In genomic region chr17:79109584-79109983, GRCh38 we compare ENCODE assay signal across 16 cellular contexts. TPM values are rescaled to one million over a fixed set of nuclear protein-coding genes. Genes with fewer than 3 reads are reported as not detected.
DNase-seq lines count a peak whose midpoint lies in the region; ATAC-seq and TF ChIP-seq lines count a peak whose summit lies in the region.
"Had no signal": no experiment of that assay in that cellular context is flagged by ENCODE, and none has a peak within 500 bp of the region (broad histone marks: within the 10 kb centered on the region; RNA-seq: fewer than 3 reads in every experiment).

No MANE protein-coding gene starts in this region.

- TF ChIP-seq CTCF in WERI-Rb-1 (IDR thresholded peaks at IDR 0.05; ENCODE audit: low read depth, low read length), result peak; percentile 80

- no peaks in the 10 kb centered on the region for H3K9me3 ChIP-seq in BLaER1 treated with 17β-estradiol and CSF1 and Interleukin-3, amounts not matched to agents 10 nM and 100 nM (replicated peaks in 1 of 11)
- no peaks in the 10 kb centered on the region for H3K9me3 ChIP-seq in WERI-Rb-1 (ENCODE audit: severe bottlenecking)
- H3K9me3 ChIP-seq: breast epithelium, left lung had no signal

- H3K23ac ChIP-seq in mesendoderm (ENCODE audit: low read length), result no peak overlapping the region

- no peak overlapping the region for H4K5ac ChIP-seq in mesendoderm (ENCODE audit: low read length)

- peak; percentile 46 for DNase-seq in HEK293T (ENCODE audit: extremely low spot score)
- no peak for DNase-seq in WERI-Rb-1
- DNase-seq in mesendoderm, result peak; percentile 28
- DNase-seq in activated T-cell treated with anti-CD3 and anti-CD28 coated beads, Interleukin-2, amount 50 U/mL, for 1 hour, result no peak
- DNase-seq in activated T-cell treated with anti-CD3 and anti-CD28 coated beads for 4 hours, result no peak
- DNase-seq: activated CD4-positive, alpha-beta memory T cell treated with anti-CD3 and anti-CD28 coated beads for 36 hours; activated effector memory CD4-positive, alpha-beta T cell treated with anti-CD3 and anti-CD28 coated beads, Interleukin-2, amount 50 U/mL, for 16 hours; CD4-positive, alpha-beta memory T cell; left lung; NCI-H1105 treated with DMSO at 0.1 percent for 48 hours; NCI-H524; stimulated activated naive CD4-positive, alpha-beta T cell had no signal

- H4K8ac ChIP-seq in mesendoderm (ENCODE audit: low read depth, low read length), result no peak overlapping the region

- H3K56ac ChIP-seq in mesendoderm (ENCODE audit: low read length), result no peak overlapping the region

- POLR2A ChIA-PET in HEK293T (lab: Yijun Ruan, JAX), result no interaction called here

- no CpG with 5 or more reads among the region's 10 CpGs for WGBS in mesendoderm (ENCODE audit: extremely low coverage, insufficient coverage, low lambda C conversion rate)

- no peaks in the 10 kb centered on the region for H3K79me1 ChIP-seq in mesendoderm (ENCODE audit: low read length)

- H2BK5ac ChIP-seq in mesendoderm (ENCODE audit: low read length), result no peak overlapping the region

- peaks cover 0 to 9% (median 0%) of the 10 kb centered on the region in 11 experiments; a peak in 3 of 22 replicates for H3K27me3 ChIP-seq in BLaER1 treated with 17β-estradiol and CSF1 and Interleukin-3, amounts not matched to agents 10 nM and 100 nM
- no peaks in the 10 kb centered on the region for H3K27me3 ChIP-seq in WERI-Rb-1 (ENCODE audit: insufficient read depth, low read depth, severe bottlenecking)
- H3K27me3 ChIP-seq in mesendoderm (ENCODE audit: insufficient read depth, low read length, poor library complexity), result no peaks in the 10 kb centered on the region

- H2BK120ac ChIP-seq in mesendoderm (ENCODE audit: low read depth, low read length), result no peak overlapping the region

- H3K36me3 ChIP-seq in BLaER1 treated with 17β-estradiol and CSF1 and Interleukin-3, amounts not matched to agents 10 nM and 100 nM, result no peaks in the 10 kb centered on the region
- H3K36me3 ChIP-seq in WERI-Rb-1 (peaks cover 48% of the 10 kb centered on the region), mesendoderm (ENCODE audit: control insufficient read depth, insufficient read depth, low read length) (no peaks in the 10 kb centered on the region)
- H3K36me3 ChIP-seq: breast epithelium, left lung had no signal

- H3K27ac ChIP-seq in BLaER1 treated with 17β-estradiol and CSF1 and Interleukin-3, amounts not matched to agents 10 nM and 100 nM, result no peak overlapping the region
- H3K27ac ChIP-seq in WERI-Rb-1, result no peak overlapping the region
- no peak overlapping the region for H3K27ac ChIP-seq in mesendoderm (ENCODE audit: low read depth, low read length)
- H3K27ac ChIP-seq: breast epithelium, left lung had no signal

- peak overlapping the region in 6 of 11 experiments; percentile 1 to 89 (median 78); a peak in 9 of 22 replicates for H3K4me2 ChIP-seq in BLaER1 treated with 17β-estradiol and CSF1 and Interleukin-3, amounts not matched to agents 10 nM and 100 nM
- H3K4me2 ChIP-seq in mesendoderm (ENCODE audit: low read length), result no peak overlapping the region

- peaks cover 0 to 92% (median 74%) of the 10 kb centered on the region in 10 experiments; a peak in 17 of 20 replicates for H3K4me1 ChIP-seq in BLaER1 treated with 17β-estradiol and CSF1 and Interleukin-3, amounts not matched to agents 10 nM and 100 nM
- no peaks in the 10 kb centered on the region for H3K4me1 ChIP-seq in mesendoderm (ENCODE audit: control insufficient read depth, low read depth, low read length)
- H3K4me1 ChIP-seq: breast epithelium had no signal

- no peak overlapping the region for H3K18ac ChIP-seq in mesendoderm (ENCODE audit: low read length)

- H3K9ac ChIP-seq in BLaER1 treated with 17β-estradiol and CSF1 and Interleukin-3, amounts not matched to agents 10 nM and 100 nM, result no peak overlapping the region
- no peak overlapping the region for H3K9ac ChIP-seq in mesendoderm (ENCODE audit: low read length)

- H3K79me2 ChIP-seq in mesendoderm (ENCODE audit: control insufficient read depth, insufficient read depth, low read length), result no peaks in the 10 kb centered on the region

- H2BK15ac ChIP-seq in mesendoderm (replicated peaks; ENCODE audit: low read depth), result no peak overlapping the region

- ATAC-seq in GM21367 (IDR thresholded peaks at IDR 0.05; ENCODE audit: unreplicated experiment) (no peak), GM21447 (IDR thresholded peaks at IDR 0.05; ENCODE audit: unreplicated experiment) (no peak)
- ATAC-seq: left lung had no signal

- no peak overlapping the region for H3K4ac ChIP-seq in mesendoderm (ENCODE audit: low read depth, low read length)

- no peak overlapping the region for H2AK5ac ChIP-seq in mesendoderm (ENCODE audit: low read length)

- peaks cover 0 to 65% (median 0%) of the 10 kb centered on the region in 11 experiments; a peak in 4 of 22 replicates for H4K20me1 ChIP-seq in BLaER1 treated with 17β-estradiol and CSF1 and Interleukin-3, amounts not matched to agents 10 nM and 100 nM

- CTCF ChIA-PET in HEK293T (lab: Yijun Ruan, JAX), result interaction anchor here (0.6 to 1.8 kb wide), 4 partner anchors 64 to 1267 kb away, joined by 3 to 4 read pairs (median 4); no protein-coding TSS in a partner anchor

- H3K4me3 ChIP-seq in BLaER1 treated with 17β-estradiol and CSF1 and Interleukin-3, amounts not matched to agents 10 nM and 100 nM, result no peak overlapping the region
- no peak overlapping the region for H3K4me3 ChIP-seq in WERI-Rb-1 (ENCODE audit: low read depth, low read length)
- no peak overlapping the region for H3K4me3 ChIP-seq in mesendoderm (ENCODE audit: low read length)
- H3K4me3 ChIP-seq: breast epithelium, left lung had no signal

TF ChIP-seq in HEK293T, 16 proteins besides CTCF, POLR2A, EP300 and RAD21:
- TF ChIP-seq LEF1 (IDR thresholded peaks at IDR 0.05; ENCODE audit: borderline replicate concordance), result no peak
- no peak for TF ChIP-seq SUZ12 (IDR thresholded peaks at IDR 0.05)
- no peak for TF ChIP-seq TARDBP (IDR thresholded peaks at IDR 0.05)
- TF ChIP-seq ELF4 (IDR thresholded peaks at IDR 0.05), result no peak
- no peak for TF ChIP-seq L3MBTL2 (conservative IDR thresholded peaks at IDR 0.05)
- TF ChIP-seq BHLHE40 (IDR thresholded peaks at IDR 0.05; ENCODE audit: borderline replicate concordance), result no peak
- TF ChIP-seq NFRKB (IDR thresholded peaks at IDR 0.05), result no peak
- no peak for TF ChIP-seq ARNT (IDR thresholded peaks at IDR 0.05)
- TF ChIP-seq CTBP1 (IDR thresholded peaks at IDR 0.05; ENCODE audit: borderline replicate concordance), result no peak
- TF ChIP-seq PKNOX1 (IDR thresholded peaks at IDR 0.05), result no peak
- TF ChIP-seq FOXM1 (IDR thresholded peaks at IDR 0.05; ENCODE audit: borderline replicate concordance), result no peak
- no peak for TF ChIP-seq FOXA1 (IDR thresholded peaks at IDR 0.05)
- TF ChIP-seq HDGF (IDR thresholded peaks at IDR 0.05; ENCODE audit: borderline replicate concordance), result no peak
- TF ChIP-seq SP1 (IDR thresholded peaks at IDR 0.05), result no peak
- TF ChIP-seq FOXK2 (IDR thresholded peaks at IDR 0.05), result no peak
- no peak for TF ChIP-seq ZNF384 (IDR thresholded peaks at IDR 0.05)

RNA-seq across cellular contexts. Expression of gene ENGASE, which starts 35.0 kb away (rescaled TPM):
- 5.1 TPM for polyA plus RNA-seq in mesendoderm (2013, experiment 1 of 2)
- 6.1 TPM for polyA plus RNA-seq in mesendoderm (2013, experiment 2 of 2)

Comparison
In these comparisons a context has a peak if more than half of its experiments do, and no peak if none do; other contexts are left out.
1. DNase-seq: peak in HEK293T (single experiment) and mesendoderm (single experiment); none in WERI-Rb-1 (single experiment), activated T-cell treated with anti-CD3 and anti-CD28 coated beads, Interleukin-2, amount 50 U/mL, for 1 hour (single experiment) and activated T-cell treated with anti-CD3 and anti-CD28 coated beads for 4 hours (single experiment).